8 cellular contexts compared by ENCODE assay signal in the genomic region with DNA sequence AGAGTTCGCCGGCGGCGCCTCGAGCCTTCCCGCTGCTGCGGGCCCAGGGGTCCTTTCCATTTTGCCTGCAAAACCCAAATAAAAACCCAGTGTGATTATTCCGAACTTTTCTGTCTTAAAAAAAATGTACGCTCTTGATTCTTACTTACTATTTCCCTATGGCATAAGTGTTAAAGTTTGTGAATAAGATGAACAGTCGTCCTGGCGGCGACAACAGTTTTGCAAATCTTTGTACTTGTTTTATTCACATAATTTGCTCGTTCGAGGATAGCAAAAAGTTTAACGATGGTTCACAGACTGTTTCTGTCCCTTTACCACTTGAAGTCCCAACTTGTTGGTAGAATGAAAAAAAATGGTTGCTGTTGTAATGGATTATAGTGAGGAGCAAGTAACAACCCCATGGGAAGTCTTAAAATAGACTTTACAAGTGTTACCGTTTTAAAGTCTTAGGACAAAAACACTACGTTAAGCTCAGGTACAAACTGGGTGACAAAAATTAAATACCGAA. TPM values are rescaled to one million over a fixed set of nuclear protein-coding genes. Genes with fewer than 3 reads are reported as not detected.
DNase-seq lines count a peak whose midpoint lies in the region; ATAC-seq and TF ChIP-seq lines count a peak whose summit lies in the region.

No MANE protein-coding gene starts in this region.

- no peaks in the 10 kb centered on the region for H3K27me3 ChIP-seq in esophagus squamous epithelium

- H3K4me1 ChIP-seq in esophagus squamous epithelium, result peaks cover 12 to 44% (median 25%) of the 10 kb centered on the region in 3 donors

- peak; percentile 14 for ATAC-seq in SK-N-SH treated with all-trans-retinoic acid at 6 μM for 48 hours

- DNase-seq in activated CD4-positive, alpha-beta T cell treated with anti-CD3 and anti-CD28 coated beads, Interleukin-2, amount 10 ng/mL, durations not matched to agents 24 days and 14 days, result no peak
- DNase-seq in activated CD4-positive, alpha-beta T cell treated with anti-CD3 and anti-CD28 coated beads, Interleukin-2, amount 50 U/mL, for 4 hours, result no peak
- DNase-seq in esophagus squamous epithelium (lab: John Stamatoyannopoulos, UW) (no peak), pons (ENCODE audit: low spot score) (peak; percentile 40), NCI-H2029 treated with DMSO at 0.1 percent for 48 hours (lab: John Stamatoyannopoulos, UW) (no peak), amygdala (lab: John Stamatoyannopoulos, UW) (no peak), NOMO-1 (lab: John Stamatoyannopoulos, UW; ENCODE audit: unreplicated experiment in 2 of 2) (no peak)

- peaks cover 0 to 24% (median 6%) of the 10 kb centered on the region in 3 donors for H3K36me3 ChIP-seq in esophagus squamous epithelium

- intact Hi-C loops in activated CD4-positive, alpha-beta T cell treated with anti-CD3 and anti-CD28 coated beads, Interleukin-2, amount 10 ng/mL, durations not matched to agents 24 days and 14 days (cut with micrococcal nuclease), result loop anchor here (2.0 to 5.0 kb wide), 4 partner anchors 102 to 1972 kb away; partner anchors contain the start of genes CAPZA2 and TES
- intact Hi-C loops in esophagus squamous epithelium (cut with DNase I), result no loop called here

- H3K4me3 Mint-ChIP-seq in activated CD4-positive, alpha-beta T cell treated with anti-CD3 and anti-CD28 coated beads, Interleukin-2, amount 10 ng/mL, durations not matched to agents 24 days and 14 days, result peak overlapping the region; percentile 99

- H3K4me1 Mint-ChIP-seq in activated CD4-positive, alpha-beta T cell treated with anti-CD3 and anti-CD28 coated beads, Interleukin-2, amount 10 ng/mL, durations not matched to agents 24 days and 14 days, result peaks cover 32% of the 10 kb centered on the region

- peak overlapping the region; percentile 99 for H3K27ac Mint-ChIP-seq in activated CD4-positive, alpha-beta T cell treated with anti-CD3 and anti-CD28 coated beads, Interleukin-2, amount 10 ng/mL, durations not matched to agents 24 days and 14 days

- peak overlapping the region; percentile 94 to 98 (median 95) for H3K27ac ChIP-seq in esophagus squamous epithelium

- H3K9me3 Mint-ChIP-seq in activated CD4-positive, alpha-beta T cell treated with anti-CD3 and anti-CD28 coated beads, Interleukin-2, amount 10 ng/mL, durations not matched to agents 24 days and 14 days, result no peaks in the 10 kb centered on the region

- H3K4me3 ChIP-seq in esophagus squamous epithelium, result peak overlapping the region; percentile 82 to 96 (median 90)

- WGBS in esophagus squamous epithelium, 2 donors, result 2 to 3% methylated on average over 18 of the region's 18 CpGs

- TF ChIP-seq CTCF in esophagus squamous epithelium (IDR thresholded peaks at IDR 0.05), result no peak

- no peaks in the 10 kb centered on the region for H3K27me3 Mint-ChIP-seq in activated CD4-positive, alpha-beta T cell treated with anti-CD3 and anti-CD28 coated beads, Interleukin-2, amount 10 ng/mL, durations not matched to agents 24 days and 14 days

- TF ChIP-seq POLR2A in esophagus squamous epithelium (IDR thresholded peaks at IDR 0.05), result no peak

- peaks cover 30% of the 10 kb centered on the region for H3K36me3 Mint-ChIP-seq in activated CD4-positive, alpha-beta T cell treated with anti-CD3 and anti-CD28 coated beads, Interleukin-2, amount 10 ng/mL, durations not matched to agents 24 days and 14 days (ENCODE audit: low read depth)

- H3K9me3 ChIP-seq in esophagus squamous epithelium, result no peaks in the 10 kb centered on the region

TF ChIP-seq in SK-N-SH treated with all-trans-retinoic acid at 6 μM for 48 hours, 23 proteins besides CTCF, POLR2A, EP300 and RAD21:
- 0 out of 2 replicates have a peak, but pooled peaks have one; percentile 1 for TF ChIP-seq TSHZ2 (CRISPR knock-in tag; IDR thresholded peaks at IDR 0.05)
- no peak for TF ChIP-seq PPARA (CRISPR knock-in tag; IDR thresholded peaks at IDR 0.05; ENCODE audit: borderline replicate concordance)
- 0 out of 2 replicates have a peak, but pooled peaks have one; percentile 2 for TF ChIP-seq ZFP3 (CRISPR knock-in tag; IDR thresholded peaks at IDR 0.05)
- no peak for TF ChIP-seq CREB5 (CRISPR knock-in tag; IDR thresholded peaks at IDR 0.05; ENCODE audit: low read depth)

RNA-seq across cellular contexts. Expression of gene LSM8, which starts 0.5 kb away (rescaled TPM):
- total RNA-seq in activated CD4-positive, alpha-beta T cell treated with anti-CD3 and anti-CD28 coated beads, Interleukin-2, amount 10 ng/mL, durations not matched to agents 24 days and 14 days, result 49.4 and 59.9 TPM in 2 replicates
- total RNA-seq in esophagus squamous epithelium, result 10 to 100 TPM; 14.5 to 64.0 (median 35.6) TPM

RNA-seq across cellular contexts. Expression of gene ANKRD7, which starts 40.1 kb away (rescaled TPM):
- total RNA-seq in activated CD4-positive, alpha-beta T cell treated with anti-CD3 and anti-CD28 coated beads, Interleukin-2, amount 10 ng/mL, durations not matched to agents 24 days and 14 days, result not detected in 2 replicates
- under 1 TPM in 1 of 4 donors, not detected in 3; 0.57 TPM for total RNA-seq in esophagus squamous epithelium
